ENCODE assay signal across 1 cellular context in genomic region chr1:155277070-155277895, GRCh38.
TF ChIP-seq lines count a peak whose summit lies in the region.

HCN3 (plus strand) TSS chr1:155277463; CDS start chr1:155277591, 128 bp downstream.

TF ChIP-seq in IMR-90, 13 proteins besides CTCF, POLR2A, EP300 and RAD21 (continued from another document):
- TF ChIP-seq RCOR1 (IDR thresholded peaks at IDR 0.05; ENCODE audit: insufficient replicate concordance, low read length) (no peak), ELK1 (IDR thresholded peaks at IDR 0.05; ENCODE audit: borderline replicate concordance, low read depth, low read length) (no peak), MAFK (IDR thresholded peaks at IDR 0.05; ENCODE audit: low read depth, low read length) (no peak)
